Comparison of ENCODE assay signal across 3 cellular contexts in the genomic region with DNA sequence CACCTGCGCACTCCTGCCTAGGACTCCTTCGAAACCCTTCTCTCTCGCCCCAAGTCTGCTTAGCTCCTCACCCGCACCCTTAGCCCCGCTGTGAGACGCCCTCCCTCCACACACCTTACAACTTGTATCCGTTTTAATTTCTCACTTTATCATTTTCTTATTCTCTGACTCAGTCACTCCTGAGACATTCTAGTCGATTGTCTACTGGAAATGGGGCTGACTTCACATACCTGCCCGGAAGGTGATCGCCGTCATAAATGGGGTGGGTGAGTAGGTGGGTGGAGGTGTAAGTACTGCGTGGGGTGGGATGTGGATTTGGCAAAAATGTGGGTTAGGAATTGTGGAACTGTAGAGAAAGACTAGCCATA.
TF ChIP-seq lines count a peak whose summit lies in the region.

No MANE protein-coding gene starts in this region.

TF ChIP-seq in A549, 52 proteins besides CTCF, POLR2A, EP300 and RAD21:
- TF ChIP-seq CHD4 (IDR thresholded peaks at IDR 0.05; ENCODE audit: borderline replicate concordance) (no peak), RNF2 (IDR thresholded peaks at IDR 0.05; ENCODE audit: borderline replicate concordance, low read depth) (no peak), PHF8 (IDR thresholded peaks at IDR 0.05; ENCODE audit: borderline replicate concordance, low read depth) (no peak; the same call in 1 of the 2 replicates), GATA3 (IDR thresholded peaks at IDR 0.05; ENCODE audit: borderline replicate concordance) (no peak), EHF (CRISPR knock-in tag; IDR thresholded peaks at IDR 0.05) (no peak), MYC (IDR thresholded peaks at IDR 0.05; ENCODE audit: borderline replicate concordance, low read length) (no peak), CHD2 (IDR thresholded peaks at IDR 0.05; ENCODE audit: low read length, partially characterized antibody) (no peak), HOXA7 (CRISPR knock-in tag; IDR thresholded peaks at IDR 0.05) (no peak), HOXB13 (CRISPR knock-in tag; IDR thresholded peaks at IDR 0.05; ENCODE audit: low read depth) (no peak), NFE2L2 (conservative IDR thresholded peaks at IDR 0.05; ENCODE audit: low read length) (no peak), TFCP2L1 (CRISPR knock-in tag; IDR thresholded peaks at IDR 0.05) (no peak), NPAS2 (CRISPR knock-in tag; IDR thresholded peaks at IDR 0.05; ENCODE audit: borderline replicate concordance) (no peak), CBX8 (IDR thresholded peaks at IDR 0.05) (no peak), RARB (CRISPR knock-in tag; IDR thresholded peaks at IDR 0.05) (no peak)
- TF ChIP-seq, protein P1, sequence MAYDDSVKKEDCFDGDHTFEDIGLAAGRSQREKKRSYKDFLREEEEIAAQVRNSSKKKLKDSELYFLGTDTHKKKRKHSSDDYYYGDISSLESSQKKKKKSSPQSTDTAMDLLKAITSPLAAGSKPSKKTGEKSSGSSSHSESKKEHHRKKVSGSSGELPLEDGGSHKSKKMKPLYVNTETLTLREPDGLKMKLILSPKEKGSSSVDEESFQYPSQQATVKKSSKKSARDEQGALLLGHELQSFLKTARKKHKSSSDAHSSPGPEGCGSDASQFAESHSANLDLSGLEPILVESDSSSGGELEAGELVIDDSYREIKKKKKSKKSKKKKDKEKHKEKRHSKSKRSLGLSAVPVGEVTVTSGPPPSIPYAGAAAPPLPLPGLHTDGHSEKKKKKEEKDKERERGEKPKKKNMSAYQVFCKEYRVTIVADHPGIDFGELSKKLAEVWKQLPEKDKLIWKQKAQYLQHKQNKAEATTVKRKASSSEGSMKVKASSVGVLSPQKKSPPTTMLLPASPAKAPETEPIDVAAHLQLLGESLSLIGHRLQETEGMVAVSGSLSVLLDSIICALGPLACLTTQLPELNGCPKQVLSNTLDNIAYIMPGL (CRISPR knock-in tag; IDR thresholded peaks at IDR 0.05; ENCODE audit: borderline replicate concordance), result no peak
TF ChIP-seq in A549: peak in this region for 0.

TF ChIP-seq in H1, 55 proteins besides CTCF, POLR2A, EP300 and RAD21:
- no peak for TF ChIP-seq EGR1 (IDR thresholded peaks at IDR 0.05; ENCODE audit: borderline replicate concordance, low read depth, low read length)
- TF ChIP-seq ASH2L (IDR thresholded peaks at IDR 0.05; ENCODE audit: low read length), result peak; percentile 20
- TF ChIP-seq HDAC6 (IDR thresholded peaks at IDR 0.05; ENCODE audit: low read depth, low read length), result no peak
- TF ChIP-seq NRF1 (IDR thresholded peaks at IDR 0.05; ENCODE audit: low read depth, low read length), result no peak

TF ChIP-seq in neural cell, 6 proteins besides CTCF, POLR2A, EP300 and RAD21:
- TF ChIP-seq EZH2 (IDR thresholded peaks at IDR 0.05; ENCODE audit: borderline replicate concordance, insufficient read depth, low read length, poor library complexity, severe bottlenecking) (no peak), SMC3 (conservative IDR thresholded peaks at IDR 0.05; ENCODE audit: poor library complexity) (no peak), MXI1 (conservative IDR thresholded peaks at IDR 0.05; ENCODE audit: poor library complexity, severe bottlenecking) (no peak), TAF1 (IDR thresholded peaks at IDR 0.05; ENCODE audit: low read depth) (no peak), POLR2AphosphoS5 (IDR thresholded peaks at IDR 0.05) (no peak)
- TF ChIP-seq, protein P2, sequence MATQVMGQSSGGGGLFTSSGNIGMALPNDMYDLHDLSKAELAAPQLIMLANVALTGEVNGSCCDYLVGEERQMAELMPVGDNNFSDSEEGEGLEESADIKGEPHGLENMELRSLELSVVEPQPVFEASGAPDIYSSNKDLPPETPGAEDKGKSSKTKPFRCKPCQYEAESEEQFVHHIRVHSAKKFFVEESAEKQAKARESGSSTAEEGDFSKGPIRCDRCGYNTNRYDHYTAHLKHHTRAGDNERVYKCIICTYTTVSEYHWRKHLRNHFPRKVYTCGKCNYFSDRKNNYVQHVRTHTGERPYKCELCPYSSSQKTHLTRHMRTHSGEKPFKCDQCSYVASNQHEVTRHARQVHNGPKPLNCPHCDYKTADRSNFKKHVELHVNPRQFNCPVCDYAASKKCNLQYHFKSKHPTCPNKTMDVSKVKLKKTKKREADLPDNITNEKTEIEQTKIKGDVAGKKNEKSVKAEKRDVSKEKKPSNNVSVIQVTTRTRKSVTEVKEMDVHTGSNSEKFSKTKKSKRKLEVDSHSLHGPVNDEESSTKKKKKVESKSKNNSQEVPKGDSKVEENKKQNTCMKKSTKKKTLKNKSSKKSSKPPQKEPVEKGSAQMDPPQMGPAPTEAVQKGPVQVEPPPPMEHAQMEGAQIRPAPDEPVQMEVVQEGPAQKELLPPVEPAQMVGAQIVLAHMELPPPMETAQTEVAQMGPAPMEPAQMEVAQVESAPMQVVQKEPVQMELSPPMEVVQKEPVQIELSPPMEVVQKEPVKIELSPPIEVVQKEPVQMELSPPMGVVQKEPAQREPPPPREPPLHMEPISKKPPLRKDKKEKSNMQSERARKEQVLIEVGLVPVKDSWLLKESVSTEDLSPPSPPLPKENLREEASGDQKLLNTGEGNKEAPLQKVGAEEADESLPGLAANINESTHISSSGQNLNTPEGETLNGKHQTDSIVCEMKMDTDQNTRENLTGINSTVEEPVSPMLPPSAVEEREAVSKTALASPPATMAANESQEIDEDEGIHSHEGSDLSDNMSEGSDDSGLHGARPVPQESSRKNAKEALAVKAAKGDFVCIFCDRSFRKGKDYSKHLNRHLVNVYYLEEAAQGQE (IDR thresholded peaks at IDR 0.05; ENCODE audit: borderline replicate concordance), result no peak
